ENCODE assay signal across 29 cellular contexts in the genomic region with DNA sequence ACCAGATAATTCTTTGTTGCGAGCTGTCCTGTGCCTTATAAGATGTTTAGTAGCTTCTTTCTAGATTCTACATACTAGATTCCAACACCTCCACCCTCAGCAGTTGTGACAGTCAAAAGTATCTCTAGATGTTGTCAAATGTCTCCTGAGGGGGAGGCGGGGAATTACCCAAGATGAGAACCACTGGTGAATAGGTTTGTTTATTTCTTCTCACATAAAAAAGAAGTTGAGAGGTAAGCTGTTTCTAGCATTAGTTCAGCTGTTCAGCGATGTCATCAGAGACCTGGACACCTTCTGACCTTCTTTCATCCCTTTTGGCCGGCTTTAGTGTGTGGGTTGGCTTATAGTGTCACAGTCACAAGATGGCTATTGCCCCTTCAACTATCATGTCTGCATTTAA.
"Had no signal": no experiment of that assay in that cellular context is flagged by ENCODE, and none has a peak within 500 bp of the region (broad histone marks: within the 10 kb centered on the region; RNA-seq: fewer than 3 reads in every experiment).

No MANE protein-coding gene starts in this region.

- H3K9me3 Mint-ChIP-seq: natural killer cell; nephron; stimulated activated memory B cell treated with anti-CD40 and anti-IgM and Interleukin-4, amounts not matched to agents 10 μg/mL and 1 μg/mL and 100 μg/mL, for 72 hours; stimulated activated naive CD8-positive, alpha-beta T cell treated with anti-CD3 and anti-CD28 coated beads, Interleukin-15, amount 100 ng/mL, for 72 hours had no signal

- FAIRE-seq: small intestine, urothelium cell line had no signal

- H3K4me1 ChIP-seq: neural progenitor cell, parathyroid adenoma, psoas muscle, right lobe of liver, sigmoid colon, suprapubic skin, testis, tibial artery, upper lobe of left lung, vagina had no signal

- H3K79me2 ChIP-seq: parathyroid adenoma had no signal

- H3K27me3 ChIP-seq: neural progenitor cell, ovary, right lobe of liver, sigmoid colon, suprapubic skin, testis, tibial artery, transverse colon, upper lobe of left lung, vagina had no signal

- H2AFZ ChIP-seq: neural progenitor cell, parathyroid adenoma had no signal

- H3K4me3 ChIP-seq: neural progenitor cell, ovary, psoas muscle, right lobe of liver, sigmoid colon, suprapubic skin, testis, tibial artery, transverse colon, upper lobe of left lung, vagina had no signal

- H3K27ac Mint-ChIP-seq: natural killer cell; nephron; neural progenitor cell; progenitor cell of endocrine pancreas; stimulated activated memory B cell treated with anti-CD40 and anti-IgM and Interleukin-4, amounts not matched to agents 10 μg/mL and 1 μg/mL and 100 μg/mL, for 72 hours had no signal

- DNase-seq: natural killer cell; occipital lobe; ovary; posterior cingulate gyrus; psoas muscle; right cardiac atrium; right lobe of liver; sigmoid colon; small intestine; stimulated activated CD4-positive, alpha-beta T cell treated with anti-CD3 and anti-CD28 coated beads, Interleukin-15, amount 100 ng/mL, for 24 hours; stimulated activated CD4-positive, alpha-beta T cell treated with anti-CD3 and anti-CD28 coated beads, Interleukin-2, amount 100 ng/mL, for 24 hours; stimulated activated CD4-positive, alpha-beta T cell treated with anti-CD3 and anti-CD28 coated beads, Interleukin-2, amount 100 ng/mL, for 48 hours; stimulated activated CD4-positive, alpha-beta T cell treated with anti-CD3 and anti-CD28 coated beads, Interleukin-4, amount 100 ng/mL, for 24 hours; stimulated activated naive CD4-positive, alpha-beta T cell; stimulated activated naive CD8-positive, alpha-beta T cell treated with anti-CD3 and anti-CD28 coated beads, Interleukin-15, amount 100 ng/mL, for 72 hours; stimulated activated naive CD8-positive, alpha-beta T cell treated with anti-CD3 and anti-CD28 coated beads, Interleukin-15, Interleukin-2, amounts not matched to agents 100 U/mL and 50 U/mL, for 24 hours; substantia nigra; testis; tibial artery; transverse colon; upper lobe of left lung had no signal

- H3K36me3 Mint-ChIP-seq: natural killer cell; stimulated activated memory B cell treated with anti-CD40 and anti-IgM and Interleukin-4, amounts not matched to agents 10 μg/mL and 1 μg/mL and 100 μg/mL, for 72 hours had no signal

- H3K27me3 Mint-ChIP-seq: progenitor cell of endocrine pancreas; stimulated activated memory B cell treated with anti-CD40 and anti-IgM and Interleukin-4, amounts not matched to agents 10 μg/mL and 1 μg/mL and 100 μg/mL, for 72 hours had no signal

- H3K9me3 ChIP-seq: ovary, psoas muscle, right lobe of liver, sigmoid colon, suprapubic skin, testis, tibial artery, transverse colon, upper lobe of left lung, vagina had no signal

- H3K9ac ChIP-seq: neural progenitor cell, parathyroid adenoma had no signal

- H3K4me2 ChIP-seq: neural progenitor cell had no signal

- H3K4me3 Mint-ChIP-seq: natural killer cell; nephron; neural progenitor cell; stimulated activated memory B cell treated with anti-CD40 and anti-IgM and Interleukin-4, amounts not matched to agents 10 μg/mL and 1 μg/mL and 100 μg/mL, for 72 hours; stimulated activated naive CD8-positive, alpha-beta T cell treated with anti-CD3 and anti-CD28 coated beads, Interleukin-15, amount 100 ng/mL, for 72 hours had no signal

- H3K36me3 ChIP-seq: neural progenitor cell, ovary, right lobe of liver, sigmoid colon, suprapubic skin, tibial artery, transverse colon, upper lobe of left lung, vagina had no signal

- H3K4me1 Mint-ChIP-seq: natural killer cell; nephron; neural progenitor cell; stimulated activated memory B cell treated with anti-CD40 and anti-IgM and Interleukin-4, amounts not matched to agents 10 μg/mL and 1 μg/mL and 100 μg/mL, for 72 hours; stimulated activated naive CD8-positive, alpha-beta T cell treated with anti-CD3 and anti-CD28 coated beads, Interleukin-15, amount 100 ng/mL, for 72 hours had no signal

- H3K27ac ChIP-seq: neural progenitor cell, ovary, parathyroid adenoma, psoas muscle, right lobe of liver, sigmoid colon, suprapubic skin, testis, tibial artery, transverse colon, upper lobe of left lung, vagina had no signal

- ATAC-seq: psoas muscle; right cardiac atrium; stimulated activated memory B cell treated with anti-CD40 and anti-IgM and Interleukin-4, amounts not matched to agents 10 μg/mL and 1 μg/mL and 100 μg/mL, for 72 hours; stimulated activated naive CD8-positive, alpha-beta T cell treated with anti-CD3 and anti-CD28 coated beads, Interleukin-15, amount 100 ng/mL, for 72 hours; stimulated activated naive CD8-positive, alpha-beta T cell treated with anti-CD3 and anti-CD28 coated beads, Interleukin-15, Interleukin-2, amounts not matched to agents 100 U/mL and 50 U/mL, for 24 hours had no signal
